Comparison of ENCODE assay signal across 8 cellular contexts in genomic region chr6:19812512-19813119, GRCh38.
DNase-seq lines count a peak whose midpoint lies in the region; ATAC-seq and TF ChIP-seq lines count a peak whose summit lies in the region.

No MANE protein-coding gene starts in this region.

- ATAC-seq in GM18873 (IDR thresholded peaks at IDR 0.05; ENCODE audit: low FRiP score, unreplicated experiment) (no peak), GM19035 (IDR thresholded peaks at IDR 0.05; ENCODE audit: unreplicated experiment) (no peak)

- DNase-seq in NCI-H1105 treated with DMSO at 0.1 percent for 48 hours (lab: John Stamatoyannopoulos, UW) (peak; percentile 46), NCI-H1105 (lab: John Stamatoyannopoulos, UW) (no peak), NCI-H82 treated with DMSO at 0.1 percent for 48 hours (lab: John Stamatoyannopoulos, UW; ENCODE audit: unreplicated experiment) (peak; percentile 21), erythroblast (lab: John Stamatoyannopoulos, UW) (peak; percentile 13 to 14), pons (ENCODE audit: low spot score) (peak; percentile 53), DMS153 treated with DMSO at 0.1 percent for 48 hours (lab: John Stamatoyannopoulos, UW; ENCODE audit: unreplicated experiment) (no peak)

- no peak for TF ChIP-seq POLR2A in erythroblast (IDR thresholded peaks at IDR 0.05; ENCODE audit: low read length)

Comparison
In these comparisons a context has a peak if more than half of its experiments do, and no peak if none do; other contexts are left out.
1. DNase-seq: peak in NCI-H1105 treated with DMSO at 0.1 percent for 48 hours (single experiment), NCI-H82 treated with DMSO at 0.1 percent for 48 hours (single experiment), erythroblast (2 of 2) and pons (single experiment); none in NCI-H1105 (single experiment) and DMS153 treated with DMSO at 0.1 percent for 48 hours (single experiment).